8 cellular contexts compared by ENCODE assay signal in genomic region chr5:131171276-131171815, GRCh38. TPM values are rescaled to one million over a fixed set of nuclear protein-coding genes. Genes with fewer than 3 reads are reported as not detected.
DNase-seq lines count a peak whose midpoint lies in the region; ATAC-seq and TF ChIP-seq lines count a peak whose summit lies in the region.

No MANE protein-coding gene starts in this region.

- H3K27me3 ChIP-seq in mucosa of rectum (ENCODE audit: control insufficient read depth in 2 of 2, insufficient read depth in 2 of 2, low read length in 2 of 2): no peaks in the 10 kb centered on the region
- H3K27me3 ChIP-seq in vagina: no peaks in the 10 kb centered on the region

- DNase-seq in NCI-H2196 (lab: John Stamatoyannopoulos, UW; ENCODE audit: unreplicated experiment) (peak; percentile 20), NCI-H2196 treated with DMSO at 0.1 percent for 48 hours (lab: John Stamatoyannopoulos, UW; ENCODE audit: unreplicated experiment) (no peak), RKO (ENCODE audit: low spot score) (peak; percentile 29), vagina (ENCODE audit: extremely low spot score in 2 of 2) (no peak), retina (no peak)

- TF ChIP-seq POLR2A in vagina (IDR thresholded peaks at IDR 0.05): no peak

- peak overlapping the region; percentile 71 to 72 for H3K9ac ChIP-seq in mucosa of rectum (ENCODE audit: low read depth in 1 of 2, low read length in 2 of 2)

- TF ChIP-seq CTCF in vagina (IDR thresholded peaks at IDR 0.05): no peak

- ATAC-seq in GM19324 (IDR thresholded peaks at IDR 0.05; ENCODE audit: low FRiP score, unreplicated experiment): no peak

- H3K4me3 ChIP-seq in mucosa of rectum (ENCODE audit: low read length in 2 of 2) (peak overlapping the region; percentile 79 to 83), vagina (peak overlapping the region; percentile 61 to 63)

- no peaks in the 10 kb centered on the region for H3K36me3 ChIP-seq in mucosa of rectum (ENCODE audit: control insufficient read depth in 2 of 2, insufficient read depth in 2 of 2, low read length in 2 of 2)
- H3K36me3 ChIP-seq in vagina: no peaks in the 10 kb centered on the region

- H3K9me3 ChIP-seq in mucosa of rectum (ENCODE audit: control insufficient read depth in 2 of 2, low read length in 2 of 2) (no peaks in the 10 kb centered on the region), vagina (no peaks in the 10 kb centered on the region)

- H3K4me1 ChIP-seq in mucosa of rectum (ENCODE audit: control insufficient read depth in 2 of 2, insufficient read depth in 2 of 2, low read length in 2 of 2) (peaks cover 9 to 15% of the 10 kb centered on the region in 2 donors), vagina (peaks cover 13% of the 10 kb centered on the region)

- H3K27ac ChIP-seq in cingulate gyrus (ENCODE audit: low read depth, low read length) (peak overlapping the region; percentile 62), mucosa of rectum (ENCODE audit: low read depth in 2 of 2, low read length in 2 of 2) (peak overlapping the region; percentile 77 to 84), vagina (peak overlapping the region; percentile 81)

- intact Hi-C loops in vagina (cut with DNase I): no loop called here

RNA-seq across cellular contexts. Expression of gene LYRM7, which starts 0.6 kb away (rescaled TPM):
- total RNA-seq in vagina: 3.9 TPM

RNA-seq across cellular contexts. Expression of gene HINT1, which starts 6.3 kb away (rescaled TPM):
- 161 TPM for total RNA-seq in vagina

Comparison
In these comparisons a context has a peak if more than half of its experiments do, and no peak if none do; other contexts are left out.
1. DNase-seq: peak in NCI-H2196 (single experiment) and RKO (single experiment); none in NCI-H2196 treated with DMSO at 0.1 percent for 48 hours (single experiment), vagina (0 of 2) and retina (single experiment).
2. Peak in every context shown above with its lines, with median percentiles within 50 percentile points of each other: H3K27ac ChIP-seq.